23 cellular contexts compared by ENCODE assay signal in the genomic region with DNA sequence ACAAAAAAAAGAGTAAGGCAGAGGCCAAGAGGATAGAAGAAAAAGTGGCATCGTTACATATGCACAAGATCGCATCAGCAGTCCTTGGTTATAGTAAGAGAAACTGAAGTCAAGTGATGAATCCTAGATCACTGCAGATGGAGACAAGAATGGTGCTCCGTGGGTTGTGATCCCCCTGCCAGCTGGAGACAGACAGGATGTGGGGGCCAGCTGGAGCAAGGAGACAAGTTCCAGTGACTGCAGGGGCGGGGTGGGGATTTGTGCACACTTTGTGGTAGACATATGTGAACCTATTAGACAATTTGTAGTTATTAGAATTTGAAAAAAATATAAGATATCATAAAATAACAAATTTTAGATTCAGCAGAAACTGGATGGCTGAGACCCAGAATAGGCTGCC.
"Had no signal": no experiment of that assay in that cellular context is flagged by ENCODE, and none has a peak within 500 bp of the region (broad histone marks: within the 10 kb centered on the region; RNA-seq: fewer than 3 reads in every experiment).

No MANE protein-coding gene starts in this region.

- H3K9me3 ChIP-seq: colonic mucosa had no signal

- H3K27ac ChIP-seq: colonic mucosa, coronary artery, dorsolateral prefrontal cortex, epithelial cell of prostate, esophagus muscularis mucosa, esophagus squamous epithelium, foreskin keratinocyte, gastrocnemius medialis, gastroesophageal sphincter, heart left ventricle, heart right ventricle had no signal

- ATAC-seq: effector memory CD8-positive, alpha-beta T cell; esophagus mucosa; foreskin keratinocyte; gastrocnemius medialis; gastroesophageal sphincter; heart left ventricle; heart right ventricle had no signal

- H3K27me3 ChIP-seq: colonic mucosa, esophagus muscularis mucosa, esophagus squamous epithelium, foreskin keratinocyte, gastrocnemius medialis, gastroesophageal sphincter, heart left ventricle, heart right ventricle had no signal

- H3K4me1 ChIP-seq: colonic mucosa, esophagus muscularis mucosa, esophagus squamous epithelium, foreskin keratinocyte, gastrocnemius medialis, gastroesophageal sphincter, heart left ventricle, heart right ventricle had no signal

- DNase-seq: colonic mucosa; cortex of kidney; dermis blood vessel endothelial cell; dorsolateral prefrontal cortex; effector CD4-positive, alpha-beta T cell; effector CD8-positive, alpha-beta T cell; effector memory CD4-positive, alpha-beta T cell; effector memory CD8-positive, alpha-beta T cell; endodermal cell; erythroblast; esophagus squamous epithelium; foreskin fibroblast; foreskin keratinocyte; foreskin melanocyte; gastrocnemius medialis; head of caudate nucleus; heart left ventricle; heart right ventricle had no signal

- H3K36me3 ChIP-seq: colonic mucosa, esophagus muscularis mucosa, esophagus squamous epithelium, gastrocnemius medialis, gastroesophageal sphincter, heart left ventricle, heart right ventricle had no signal

- H3K4me3 ChIP-seq: colonic mucosa, coronary artery, dorsolateral prefrontal cortex, esophagus muscularis mucosa, esophagus squamous epithelium, gastrocnemius medialis, gastroesophageal sphincter, heart left ventricle, heart right ventricle had no signal
